In genomic region chr11:30481385-30481784, GRCh38 we compare ENCODE assay signal across 17 cellular contexts.
DNase-seq lines count a peak whose midpoint lies in the region; ATAC-seq, FAIRE-seq and TF ChIP-seq lines count a peak whose summit lies in the region.
"Had no signal": no experiment of that assay in that cellular context is flagged by ENCODE, and none has a peak within 500 bp of the region (broad histone marks: within the 10 kb centered on the region; RNA-seq: fewer than 3 reads in every experiment).

No MANE protein-coding gene starts in this region.

- peak overlapping the region; percentile 13; the same call in 1 of the 2 replicates for H3K27ac ChIP-seq in HUES64 (ENCODE audit: low read depth, low read length)
- H3K27ac ChIP-seq in iPS-20b (ENCODE audit: low read length) = peak overlapping the region; percentile 22
- peak overlapping the region; percentile 31 to 85 for H3K27ac ChIP-seq in thoracic aorta
- no peak overlapping the region for H3K27ac ChIP-seq in kidney (ENCODE audit: low read depth in 2 of 2, low read length in 2 of 2)
- H3K27ac ChIP-seq: brain microvascular endothelial cell had no signal

- H3K9me3 ChIP-seq in HUES64 (ENCODE audit: insufficient read depth, low read depth, low read length) (no peaks in the 10 kb centered on the region), iPS-20b (ENCODE audit: insufficient read depth, low read depth, low read length) (no peaks in the 10 kb centered on the region), thoracic aorta (no peaks in the 10 kb centered on the region), kidney (ENCODE audit: control insufficient read depth in 1 of 2, low read length in 2 of 2) (no peaks in the 10 kb centered on the region)
- H3K9me3 ChIP-seq: MG63 had no signal

- 49% methylated on average over 6 of the region's 6 CpGs for WGBS in HUES64

- H3K4me1 ChIP-seq in HUES64 (ENCODE audit: insufficient read depth, low read length) = peaks cover 61% of the 10 kb centered on the region
- peaks cover 39% of the 10 kb centered on the region for H3K4me1 ChIP-seq in iPS-20b (ENCODE audit: insufficient read depth, low read length)
- peaks cover 17 to 74% of the 10 kb centered on the region in 2 donors for H3K4me1 ChIP-seq in thoracic aorta (ENCODE audit: control insufficient read depth in 1 of 2, low read depth in 2 of 2)
- H3K4me1 ChIP-seq in kidney (ENCODE audit: control insufficient read depth in 1 of 2, insufficient read depth in 1 of 2, low read depth in 1 of 2, low read length in 2 of 2) = peaks cover 0 to 3% of the 10 kb centered on the region in 2 donors

- no peaks in the 10 kb centered on the region for H3K27me3 ChIP-seq in HUES64 (ENCODE audit: insufficient read depth, low read length)
- H3K27me3 ChIP-seq in iPS-20b (ENCODE audit: insufficient read depth, low read length) = no peaks in the 10 kb centered on the region
- H3K27me3 ChIP-seq in thoracic aorta (replicated peaks; ENCODE audit: insufficient read depth) = no peaks in the 10 kb centered on the region
- H3K27me3 ChIP-seq: brain microvascular endothelial cell, MG63 had no signal

- FAIRE-seq in kidney (lab: Jason Lieb, UNC) = no peak
- FAIRE-seq: keratinocyte had no signal

- H3K36me3 ChIP-seq in HUES64 (ENCODE audit: insufficient read depth, low read length) (no peaks in the 10 kb centered on the region), iPS-20b (ENCODE audit: insufficient read depth, low read depth, low read length) (no peaks in the 10 kb centered on the region), thoracic aorta (no peaks in the 10 kb centered on the region), kidney (ENCODE audit: control insufficient read depth in 1 of 2, insufficient read depth in 2 of 2, low read length in 2 of 2) (no peaks in the 10 kb centered on the region)
- H3K36me3 ChIP-seq: brain microvascular endothelial cell, MG63 had no signal

- H3K9ac ChIP-seq in HUES64 (ENCODE audit: low read depth, low read length) = no peak overlapping the region
- H3K9ac ChIP-seq in iPS-20b (ENCODE audit: low read depth, low read length) = peak overlapping the region; percentile 11; the same call in 1 of the 2 replicates
- H3K9ac ChIP-seq in kidney (ENCODE audit: low read length in 2 of 2) = no peak overlapping the region

- peak; percentile 19 for DNase-seq in cerebellar cortex (ENCODE audit: low spot score)
- DNase-seq in thoracic aorta (ENCODE audit: low spot score) = no peak
- no peak for DNase-seq in NOMO-1 treated with DMSO at 0.1 percent for 48 hours (lab: John Stamatoyannopoulos, UW; ENCODE audit: unreplicated experiment)
- no peak for DNase-seq in kidney
- DNase-seq in NCI-H345 (lab: John Stamatoyannopoulos, UW) = no peak
- DNase-seq: activated CD8-positive, alpha-beta memory T cell treated with anti-CD3 and anti-CD28 coated beads for 24 hours; brain microvascular endothelial cell; COR-L47; HCEC 1CT; MG63; NCI-H1694 treated with DMSO at 0.1 percent for 48 hours; NCI-H446 treated with DMSO at 0.1 percent for 48 hours; T-helper 17 cell had no signal

- intact Hi-C loops in kidney (cut with DNase I) = no loop called here

- H3K4me3 ChIP-seq in HUES64 (ENCODE audit: low read length) (no peak overlapping the region), iPS-20b (ENCODE audit: low read length) (peak overlapping the region; percentile 12; the same call in 1 of the 2 replicates), thoracic aorta (peak overlapping the region; percentile 53), kidney (ENCODE audit: low read length in 2 of 2) (no peak overlapping the region)
- H3K4me3 ChIP-seq: MG63 had no signal

- no peak for ATAC-seq in thoracic aorta (ENCODE audit: insufficient number of reproducible peaks, low FRiP score, low read depth)
- ATAC-seq: activated naive CD4-positive, alpha-beta T cell treated with anti-CD3 and anti-CD28 coated beads, Interleukin-2, amount 50 U/mL, for 72 hours; T-helper 17 cell had no signal

- TF ChIP-seq CTCF in thoracic aorta (IDR thresholded peaks at IDR 0.05) = no peak
- no peak for TF ChIP-seq CTCF in kidney (IDR thresholded peaks at IDR 0.05; ENCODE audit: borderline replicate concordance, extremely low read depth, insufficient read depth)

Comparison
In these comparisons a context has a peak if more than half of its experiments do, and no peak if none do; other contexts are left out.
1. H3K27ac ChIP-seq: peak in HUES64 (single experiment), iPS-20b (single experiment) and thoracic aorta (2 of 2); none in kidney (0 of 2).
2. H3K4me3 ChIP-seq: peak in iPS-20b (single experiment) and thoracic aorta (single experiment); none in HUES64 (single experiment) and kidney (0 of 2).